Comparison of ENCODE assay signal across 10 cellular contexts in genomic region chr12:124941170-124941527, GRCh38. TPM values are rescaled to one million over a fixed set of nuclear protein-coding genes. Genes with fewer than 3 reads are reported as not detected.
A peak's percentile ranks its signal among the peaks of the same experiment; 100 is the strongest.
DNase-seq lines count a peak whose midpoint lies in the region; ATAC-seq and TF ChIP-seq lines count a peak whose summit lies in the region.
"Had no signal": no experiment of that assay in that cellular context is flagged by ENCODE, and none has a peak within 500 bp of the region (broad histone marks: within the 10 kb centered on the region; RNA-seq: fewer than 3 reads in every experiment).

No MANE protein-coding gene starts in this region.

- TF ChIP-seq POLR2A in breast epithelium (IDR thresholded peaks at IDR 0.05) (no peak), body of pancreas (IDR thresholded peaks at IDR 0.05) (no peak)

- H3K4me1 ChIP-seq in breast epithelium, result peaks cover 0 to 2% of the 10 kb centered on the region in 2 donors
- H3K4me1 ChIP-seq in body of pancreas, result peaks cover 41% of the 10 kb centered on the region
- peaks cover 8% of the 10 kb centered on the region for H3K4me1 ChIP-seq in mesenchymal stem cell (ENCODE audit: control insufficient read depth, insufficient read depth, low read depth, low read length)
- H3K4me1 ChIP-seq in urinary bladder (ENCODE audit: insufficient read depth), result no peaks in the 10 kb centered on the region

- no peak overlapping the region for H3K14ac ChIP-seq in mesenchymal stem cell (ENCODE audit: low read length in 2 of 2)

- H3K27ac ChIP-seq in breast epithelium, result peak overlapping the region; percentile 97 to 98
- H3K27ac ChIP-seq in body of pancreas, result peak overlapping the region in 3 of 4 donors; percentile 80 to 87 (median 86)
- peak overlapping the region; percentile 97 for H3K27ac ChIP-seq in mesenchymal stem cell (ENCODE audit: low read length, poor library complexity, severe bottlenecking)
- H3K27ac ChIP-seq in urinary bladder (ENCODE audit: low read depth), result peak overlapping the region; percentile 33

- H4K91ac ChIP-seq in mesenchymal stem cell (ENCODE audit: low read length), result peak overlapping the region; percentile 80

- H3K9me3 ChIP-seq in breast epithelium (no peaks in the 10 kb centered on the region), body of pancreas (no peaks in the 10 kb centered on the region), mesenchymal stem cell (ENCODE audit: control insufficient read depth, low read length) (no peaks in the 10 kb centered on the region)

- no peak overlapping the region for H2BK12ac ChIP-seq in mesenchymal stem cell (ENCODE audit: low read length in 2 of 2)

- no peak for ATAC-seq in body of pancreas

- peak overlapping the region; percentile 97 for H3K9ac ChIP-seq in mesenchymal stem cell (ENCODE audit: low read length)

- no peak overlapping the region for H2BK15ac ChIP-seq in mesenchymal stem cell (ENCODE audit: low read depth, poor library complexity, severe bottlenecking)

- POLR2A ChIA-PET in MCF 10A (lab: Yijun Ruan, JAX), result interaction anchor here (1.2 to 31.0 kb wide), 7 partner anchors 11 to 199 kb away, joined by 3 to 2121 read pairs (median 8); partner anchors contain the start of genes BRI3BP and UBC

- intact Hi-C loops in breast epithelium (cut with DNase I; ENCODE audit: low total_unique reads), result no loop called here
- intact Hi-C loops in MCF 10A (cut with micrococcal nuclease), result no loop called here
- intact Hi-C loops in body of pancreas (cut with DNase I), result no loop called here

- H3K4me3 ChIP-seq in breast epithelium (peak overlapping the region; percentile 11 to 75 (median 56)), body of pancreas (no peak overlapping the region), mesenchymal stem cell (ENCODE audit: insufficient read depth in 1 of 2, low read depth in 1 of 2, low read length in 2 of 2) (peak overlapping the region in 1 of 2 experiments; percentile 64), urinary bladder (ENCODE audit: low read depth, low read length) (no peak overlapping the region)

- H2AFZ ChIP-seq in mesenchymal stem cell (ENCODE audit: low read depth, low read length), result no peak overlapping the region

- H3K27ac Mint-ChIP-seq in MCF 10A (ENCODE audit: low read depth, unreplicated experiment), result no peak overlapping the region

- DNase-seq in breast epithelium (ENCODE audit: low spot score in 2 of 2) (no peak), MCF 10A (ENCODE audit: unreplicated experiment) (no peak), body of pancreas (no peak), mesenchymal stem cell (no peak), EL (no peak), SHP77 treated with DMSO at 0.1 percent for 48 hours (lab: John Stamatoyannopoulos, UW) (no peak), T-helper 1 cell (no peak)
- DNase-seq: NCI-H1436 treated with DMSO at 0.1 percent for 48 hours, T1000 had no signal

- TF ChIP-seq CTCF in breast epithelium (IDR thresholded peaks at IDR 0.05), result no peak
- TF ChIP-seq CTCF in MCF 10A (IDR thresholded peaks at IDR 0.05; ENCODE audit: unreplicated experiment), result no peak
- no peak for TF ChIP-seq CTCF in body of pancreas (IDR thresholded peaks at IDR 0.05)

- H3K4ac ChIP-seq in mesenchymal stem cell (ENCODE audit: low read depth in 1 of 2, low read length in 2 of 2), result peak overlapping the region in 1 of 2 experiments; percentile 49

- WGBS in body of pancreas, 2 donors, result 63 to 86% methylated on average over 7 of the region's 7 CpGs
- 73% methylated on average over 3 of the region's 7 CpGs for WGBS in mesenchymal stem cell
- 82% methylated on average over 7 of the region's 7 CpGs for WGBS in urinary bladder

- H3K27me3 Mint-ChIP-seq in MCF 10A (ENCODE audit: insufficient read depth, unreplicated experiment), result no peaks in the 10 kb centered on the region

- H3K4me2 ChIP-seq in mesenchymal stem cell (ENCODE audit: low read length, poor library complexity, severe bottlenecking), result no peak overlapping the region

- H3K36me3 ChIP-seq in breast epithelium (no peaks in the 10 kb centered on the region), body of pancreas (replicated peaks in 1 of 2; ENCODE audit: insufficient read depth in 1 of 2, low read depth in 2 of 2) (no peaks in the 10 kb centered on the region), mesenchymal stem cell (ENCODE audit: control insufficient read depth in 1 of 2, insufficient read depth in 2 of 2, low read depth in 1 of 2, low read length in 2 of 2) (peaks cover 8 to 13% of the 10 kb centered on the region in 2 experiments), urinary bladder (ENCODE audit: insufficient read depth) (peaks cover 2% of the 10 kb centered on the region)

- no peaks in the 10 kb centered on the region for H3K27me3 ChIP-seq in breast epithelium
- H3K27me3 ChIP-seq in body of pancreas, result no peaks in the 10 kb centered on the region
- no peaks in the 10 kb centered on the region for H3K27me3 ChIP-seq in mesenchymal stem cell (ENCODE audit: control insufficient read depth in 1 of 2, insufficient read depth in 1 of 2, low read length in 2 of 2)

- no peak overlapping the region for H2BK5ac ChIP-seq in mesenchymal stem cell (ENCODE audit: low read depth, low read length, poor library complexity, severe bottlenecking)

- no peak overlapping the region for H3K4me3 Mint-ChIP-seq in MCF 10A (ENCODE audit: unreplicated experiment)

- H3K9me3 Mint-ChIP-seq in MCF 10A (ENCODE audit: unreplicated experiment), result no peaks in the 10 kb centered on the region

- peaks cover 7% of the 10 kb centered on the region for H3K36me3 Mint-ChIP-seq in MCF 10A (ENCODE audit: insufficient read depth, unreplicated experiment)

- no peak overlapping the region for H3K23ac ChIP-seq in mesenchymal stem cell (ENCODE audit: low read length in 2 of 2)

- H3K4me1 Mint-ChIP-seq in MCF 10A (ENCODE audit: insufficient read depth, unreplicated experiment), result peaks cover 8% of the 10 kb centered on the region

- CTCF ChIA-PET in MCF 10A (lab: Yijun Ruan, JAX), result interaction anchor here (0.5 to 8.9 kb wide), 13 partner anchors 10 to 619 kb away, joined by 3 to 200 read pairs (median 5); partner anchors contain the start of gene UBC

- BruUV-seq in MCF 10A (replicated peaks; lab: Mats Ljungman, UMichigan), result no TSS peak

- peaks cover 4% of the 10 kb centered on the region for H3K79me1 ChIP-seq in mesenchymal stem cell (replicated peaks; ENCODE audit: low read length, poor library complexity, severe bottlenecking)

- H2BK120ac ChIP-seq in mesenchymal stem cell (ENCODE audit: low read depth, low read length), result no peak overlapping the region

- H4K8ac ChIP-seq in mesenchymal stem cell (ENCODE audit: low read length), result peak overlapping the region; percentile 87

- no peak overlapping the region for H2AK5ac ChIP-seq in mesenchymal stem cell (ENCODE audit: low read length, severe bottlenecking)

- H3K18ac ChIP-seq in mesenchymal stem cell (ENCODE audit: low read depth in 1 of 2, low read length in 2 of 2), result peak overlapping the region in 1 of 2 experiments; percentile 3

RNA-seq across cellular contexts. Expression of gene UBC, which starts 26.7 kb away (rescaled TPM):
- total RNA-seq in breast epithelium, result 1,000 to 10,000 TPM; 1,552 to 1,797 (median 1,598) TPM
- 1,485 and 1,602 TPM in 2 replicates for total RNA-seq in MCF 10A (2022)
- total RNA-seq in body of pancreas, result 100 to 1,000 TPM; 637 to 675 TPM
- polyA plus RNA-seq in mesenchymal stem cell (2013, experiment 1 of 2), result 1,267 TPM
- polyA plus RNA-seq in mesenchymal stem cell (2013, experiment 2 of 2), result 1,268 TPM
- 857 TPM for total RNA-seq in urinary bladder
- polyA plus RNA-seq in urinary bladder, result 1,396 TPM

RNA-seq across cellular contexts. Expression of gene DHX37, which starts 47.8 kb away (rescaled TPM):
- total RNA-seq in breast epithelium (10 to 100 TPM in 2 of 3 donors, 1 to 10 TPM in 1; 9.8 to 17.0 (median 13.8) TPM), MCF 10A (2022) (12.7 and 19.0 TPM in 2 replicates), body of pancreas (10 to 100 TPM; 10.1 to 10.5 TPM), urinary bladder (7.5 TPM)
- 6.0 TPM for polyA plus RNA-seq in mesenchymal stem cell (2013, experiment 1 of 2)
- polyA plus RNA-seq in mesenchymal stem cell (2013, experiment 2 of 2), result 6.0 TPM
- 11.7 TPM for polyA plus RNA-seq in urinary bladder

RNA-seq across cellular contexts. Expression of gene BRI3BP, which starts 52.3 kb away (rescaled TPM):
- total RNA-seq in breast epithelium (1 to 10 TPM; 4.3 to 6.7 (median 5.0) TPM), MCF 10A (2022) (11.9 and 16.0 TPM in 2 replicates), body of pancreas (1 to 10 TPM; 5.9 to 8.0 TPM), urinary bladder (5.5 TPM)
- 2.1 TPM for polyA plus RNA-seq in mesenchymal stem cell (2013, experiment 1 of 2)
- 2.2 TPM for polyA plus RNA-seq in mesenchymal stem cell (2013, experiment 2 of 2)
- 2.2 TPM for polyA plus RNA-seq in urinary bladder

Comparison
In these comparisons a context has a peak if more than half of its experiments do, and no peak if none do; other contexts are left out.
1. H3K27ac ChIP-seq: peak in every context shown above with its lines; median percentile 98 in breast epithelium; 97 in mesenchymal stem cell; 86 in body of pancreas; 33 in urinary bladder.
2. H3K4me3 ChIP-seq: peak in breast epithelium (3 of 3); none in body of pancreas (0 of 2) and urinary bladder (single experiment).